19 cellular contexts compared by ENCODE assay signal in genomic region chr4:8854866-8855265, GRCh38.
DNase-seq lines count a peak whose midpoint lies in the region; ATAC-seq and TF ChIP-seq lines count a peak whose summit lies in the region.
"Had no signal": no experiment of that assay in that cellular context is flagged by ENCODE, and none has a peak within 500 bp of the region (broad histone marks: within the 10 kb centered on the region; RNA-seq: fewer than 3 reads in every experiment).

No MANE protein-coding gene starts in this region.

- no peak overlapping the region for H3K4me3 Mint-ChIP-seq in effector memory CD8-positive, alpha-beta T cell
- H3K4me3 Mint-ChIP-seq: activated CD8-positive, alpha-beta memory T cell treated with anti-CD3 and anti-CD28 coated beads, Interleukin-2, amount 10 ng/mL, durations not matched to agents 7 days and 5 days had no signal

- no peak for ATAC-seq in GM19467 (IDR thresholded peaks at IDR 0.05; ENCODE audit: unreplicated experiment)
- ATAC-seq in effector memory CD8-positive, alpha-beta T cell (replicated peaks), result no peak
- ATAC-seq: activated CD4-positive, CD25-positive, alpha-beta regulatory T cell treated with anti-CD3 and anti-CD28 coated beads, Interleukin-2, amount 50 U/mL, for 24 hours; activated CD8-positive, alpha-beta memory T cell treated with anti-CD3 and anti-CD28 coated beads, Interleukin-2, amount 10 ng/mL, durations not matched to agents 7 days and 5 days; T-helper 17 cell had no signal

- H3K9me3 Mint-ChIP-seq in effector memory CD8-positive, alpha-beta T cell, result no peaks in the 10 kb centered on the region

- in situ Hi-C loops in astrocyte of the spinal cord (cut with HindIII; ENCODE audit: low sequenced_read_pairs), result no loop called here

- peaks cover 5 to 13% of the 10 kb centered on the region in 2 donors for H3K4me1 Mint-ChIP-seq in effector memory CD8-positive, alpha-beta T cell (ENCODE audit: low read depth in 2 of 2)

- H3K36me3 Mint-ChIP-seq in effector memory CD8-positive, alpha-beta T cell (ENCODE audit: insufficient read depth), result peaks cover 3% of the 10 kb centered on the region
- H3K36me3 Mint-ChIP-seq: activated CD8-positive, alpha-beta memory T cell treated with anti-CD3 and anti-CD28 coated beads, Interleukin-2, amount 10 ng/mL, durations not matched to agents 7 days and 5 days had no signal

- peaks cover 39 to 71% of the 10 kb centered on the region in 2 donors for H3K27me3 Mint-ChIP-seq in effector memory CD8-positive, alpha-beta T cell

- no peak overlapping the region for H3K27ac Mint-ChIP-seq in effector memory CD8-positive, alpha-beta T cell
- H3K27ac Mint-ChIP-seq: activated CD8-positive, alpha-beta memory T cell treated with anti-CD3 and anti-CD28 coated beads, Interleukin-2, amount 10 ng/mL, durations not matched to agents 7 days and 5 days; progenitor cell of endocrine pancreas; T-helper 17 cell had no signal

- TF ChIP-seq CTCF in AG09309 (IDR thresholded peaks at IDR 0.05; ENCODE audit: control insufficient read depth, insufficient read depth, low read depth, low read length, missing control alignments) (no peak), HFF-Myc (IDR thresholded peaks at IDR 0.05; ENCODE audit: low read depth, low read length, missing control alignments) (no peak), astrocyte of the spinal cord (IDR thresholded peaks at IDR 0.05; ENCODE audit: low read depth, low read length) (no peak), GM20000 (IDR thresholded peaks at IDR 0.05; ENCODE audit: extremely low read depth, missing control alignments) (no peak)

- DNase-seq in AG09309 (ENCODE audit: low read depth), result peak; percentile 1
- DNase-seq in HFF-Myc (ENCODE audit: extremely low read depth, low read depth), result peak; percentile 10
- DNase-seq in astrocyte of the spinal cord (ENCODE audit: low read depth, low spot score), result peak; percentile 13
- peak; percentile 46 for DNase-seq in iris pigment epithelial cell (ENCODE audit: low read depth)
- DNase-seq in effector memory CD8-positive, alpha-beta T cell, result no peak
- no peak for DNase-seq in COR-L47 (lab: John Stamatoyannopoulos, UW)
- DNase-seq in GM20000 (ENCODE audit: low spot score), result no peak
- DNase-seq: activated CD8-positive, alpha-beta memory T cell treated with anti-CD3 and anti-CD28 coated beads, Interleukin-2, amount 10 ng/mL, durations not matched to agents 7 days and 5 days; activated effector memory CD4-positive, alpha-beta T cell treated with anti-CD3 and anti-CD28 coated beads, Interleukin-2, amount 50 U/mL, for 16 hours; dermis blood vessel endothelial cell; DMS153; NCI-H1092; substantia nigra; T-helper 17 cell had no signal

- H3K4me3 ChIP-seq in AG09309 (ENCODE audit: control insufficient read depth, low read depth, low read length) (no peak overlapping the region), HFF-Myc (replicated peaks; ENCODE audit: low read depth, low read length) (no peak overlapping the region), astrocyte of the spinal cord (ENCODE audit: low read depth, low read length) (no peak overlapping the region)
- H3K4me3 ChIP-seq: BLaER1, esophagus muscularis mucosa had no signal

Comparison
In these comparisons a context has a peak if more than half of its experiments do, and no peak if none do; other contexts are left out.
1. DNase-seq: peak in AG09309 (single experiment), HFF-Myc (single experiment), astrocyte of the spinal cord (single experiment) and iris pigment epithelial cell (single experiment); none in effector memory CD8-positive, alpha-beta T cell (0 of 3), COR-L47 (single experiment) and GM20000 (single experiment).